ENCODE assay signal across 9 cellular contexts in the genomic region with DNA sequence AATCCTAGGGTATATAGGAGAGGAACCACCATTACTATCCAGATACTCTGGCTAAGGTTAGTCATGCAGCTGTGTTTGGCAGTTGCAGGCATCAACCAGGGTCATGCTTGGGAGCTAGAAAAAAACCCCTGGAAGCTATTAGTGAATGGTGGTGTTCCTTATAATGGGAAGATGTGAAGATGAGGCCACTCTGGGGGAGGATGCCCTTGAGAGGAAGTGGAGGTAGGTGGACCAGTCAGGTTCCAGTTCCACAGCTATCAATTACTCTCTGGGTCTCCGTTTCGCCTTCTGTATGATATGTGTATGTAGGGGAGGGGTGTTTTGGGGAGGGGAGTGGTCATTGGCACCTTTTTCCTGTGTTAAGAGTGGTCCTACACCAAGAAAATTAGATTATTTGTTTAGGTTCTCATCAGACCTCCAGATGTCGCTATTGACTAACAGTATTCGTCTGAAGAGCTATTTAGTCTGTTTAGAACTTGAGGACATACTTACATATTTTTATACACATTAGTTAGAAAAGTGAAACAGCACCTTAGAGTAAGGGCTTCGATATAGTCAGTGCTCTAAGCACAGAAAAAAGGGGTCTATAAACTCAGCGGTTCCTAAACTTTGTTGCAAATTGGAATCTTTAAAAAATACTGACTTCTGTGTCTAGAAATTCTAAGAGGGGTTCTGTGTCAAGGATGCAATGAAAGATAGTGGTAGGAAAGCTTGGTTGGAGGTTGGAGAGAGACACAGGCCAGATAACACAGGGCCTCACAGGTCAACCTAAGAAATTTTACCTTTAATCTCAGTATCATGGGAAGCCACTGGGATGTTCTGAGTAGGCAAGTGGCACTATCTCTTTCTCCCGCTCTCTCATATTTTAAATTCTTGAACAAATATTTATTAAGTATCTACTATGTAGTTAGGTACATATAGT. TPM values are rescaled to one million over a fixed set of nuclear protein-coding genes. Genes with fewer than 3 reads are reported as not detected.
DNase-seq lines count a peak whose midpoint lies in the region; ATAC-seq, FAIRE-seq and TF ChIP-seq lines count a peak whose summit lies in the region.
"Had no signal": no experiment of that assay in that cellular context is flagged by ENCODE, and none has a peak within 500 bp of the region (broad histone marks: within the 10 kb centered on the region; RNA-seq: fewer than 3 reads in every experiment).

No MANE protein-coding gene starts in this region.

- no peak overlapping the region for H3K27ac ChIP-seq in pancreas

- H3K4me3 Mint-ChIP-seq in activated CD4-positive, alpha-beta T cell treated with anti-CD3 and anti-CD28 coated beads for 36 hours: no peak overlapping the region
- H3K4me3 Mint-ChIP-seq in T-helper 17 cell: no peak overlapping the region

- ATAC-seq in activated CD4-positive, alpha-beta T cell treated with anti-CD3 and anti-CD28 coated beads for 36 hours: peak; percentile 70
- ATAC-seq in HG02571 (IDR thresholded peaks at IDR 0.05; ENCODE audit: unreplicated experiment): peak; percentile 66
- peak; percentile 77 for ATAC-seq in T-helper 17 cell
- peak; percentile 68 to 92 (median 89) for ATAC-seq in pancreas
- ATAC-seq in HG03457 (IDR thresholded peaks at IDR 0.05; ENCODE audit: unreplicated experiment): no peak

- TF ChIP-seq CTCF in pancreas (IDR thresholded peaks at IDR 0.05): peak in 3 of 4 donors; percentile 28 to 32 (median 30)

- WGBS in pancreas, 2 donors: 9 to 12% methylated on average over 7 of the region's 7 CpGs

- H3K27me3 Mint-ChIP-seq in activated CD4-positive, alpha-beta T cell treated with anti-CD3 and anti-CD28 coated beads for 36 hours: peaks cover 4% of the 10 kb centered on the region
- H3K27me3 Mint-ChIP-seq in T-helper 17 cell: peaks cover 15% of the 10 kb centered on the region

- no peak for DNase-seq in activated CD4-positive, alpha-beta T cell treated with anti-CD3 and anti-CD28 coated beads for 36 hours
- no peak for DNase-seq in activated CD4-positive, alpha-beta T cell treated with anti-CD3 and anti-CD28 coated beads, Interleukin-2, amount 50 U/mL, for 4 hours
- peak; percentile 4 to 41 for DNase-seq in NCI-H1930 (lab: John Stamatoyannopoulos, UW)
- no peak for DNase-seq in T-helper 17 cell
- DNase-seq in fibroblast of the conjunctiva (ENCODE audit: low read depth): peak; percentile 68
- DNase-seq in pancreas: no peak

- no peak overlapping the region for H3K27ac Mint-ChIP-seq in activated CD4-positive, alpha-beta T cell treated with anti-CD3 and anti-CD28 coated beads for 36 hours
- H3K27ac Mint-ChIP-seq in T-helper 17 cell: no peak overlapping the region

- CTCF ChIA-PET in activated CD4-positive, alpha-beta T cell treated with anti-CD3 and anti-CD28 coated beads for 36 hours (lab: Charles Lee): interaction anchor here (0.6 to 5.4 kb wide), 26 partner anchors 8 to 688 kb away, joined by 3 to 104 read pairs (median 3); a partner anchor contains a TSS

- intact Hi-C loops in activated CD4-positive, alpha-beta T cell treated with anti-CD3 and anti-CD28 coated beads for 36 hours (cut with DNase I, micrococcal nuclease): loop anchor here (1.0 to 2.0 kb wide), 4 partner anchors 153 to 360 kb away; no protein-coding TSS in a partner anchor
- intact Hi-C loops in pancreas (cut with DNase I): loop anchor here in 1 of 3 donors (10.0 kb wide), 1 partner anchor 144 kb away; no protein-coding TSS in a partner anchor

- H3K36me3 ChIP-seq in pancreas: no peaks in the 10 kb centered on the region

- no peaks in the 10 kb centered on the region for H3K36me3 Mint-ChIP-seq in activated CD4-positive, alpha-beta T cell treated with anti-CD3 and anti-CD28 coated beads for 36 hours (ENCODE audit: low read depth)
- H3K36me3 Mint-ChIP-seq in T-helper 17 cell (ENCODE audit: low read depth): peaks cover 6% of the 10 kb centered on the region

- no peaks in the 10 kb centered on the region for H3K4me1 ChIP-seq in pancreas

- H3K4me1 Mint-ChIP-seq in activated CD4-positive, alpha-beta T cell treated with anti-CD3 and anti-CD28 coated beads for 36 hours: no peaks in the 10 kb centered on the region
- peaks cover 7% of the 10 kb centered on the region for H3K4me1 Mint-ChIP-seq in T-helper 17 cell

- no peaks in the 10 kb centered on the region for H3K27me3 ChIP-seq in pancreas

- no peak for FAIRE-seq in pancreas (lab: Jason Lieb, UNC)
- FAIRE-seq: colon had no signal

- no peaks in the 10 kb centered on the region for H3K9me3 Mint-ChIP-seq in activated CD4-positive, alpha-beta T cell treated with anti-CD3 and anti-CD28 coated beads for 36 hours (ENCODE audit: low read depth)

- POLR2A ChIA-PET in activated CD4-positive, alpha-beta T cell treated with anti-CD3 and anti-CD28 coated beads for 36 hours (lab: Charles Lee): interaction anchor here (0.5 kb wide), 1 partner anchor 154 kb away, joined by 3 read pairs; no protein-coding TSS in a partner anchor

- H3K9me3 ChIP-seq in T-helper 17 cell (ENCODE audit: control insufficient read depth, low read length, poor library complexity, severe bottlenecking): no peaks in the 10 kb centered on the region
- H3K9me3 ChIP-seq in pancreas: no peaks in the 10 kb centered on the region

- no peak overlapping the region for H3K4me3 ChIP-seq in pancreas

RNA-seq across cellular contexts. Expression of a gene that starts 9.1 kb away (rescaled TPM):
- 10 to 100 TPM; 18.0 to 20.2 TPM for total RNA-seq in activated CD4-positive, alpha-beta T cell treated with anti-CD3 and anti-CD28 coated beads for 36 hours
- total RNA-seq in T-helper 17 cell (10 to 100 TPM; 12.7 to 12.9 TPM), pancreas (10 to 100 TPM in 2 of 6 donors, 1 to 10 TPM in 4; 6.1 to 18.1 (median 9.1) TPM)
- 1 to 10 TPM; 4.0 to 6.4 TPM for polyA plus RNA-seq in pancreas

RNA-seq across cellular contexts. Expression of a gene that starts 34.0 kb away (rescaled TPM):
- total RNA-seq in activated CD4-positive, alpha-beta T cell treated with anti-CD3 and anti-CD28 coated beads for 36 hours: 10 to 100 TPM; 19.0 to 20.5 TPM
- total RNA-seq in T-helper 17 cell (1 to 10 TPM; 5.6 TPM), pancreas (10 to 100 TPM in 4 of 6 donors, 1 to 10 TPM in 2; 7.3 to 17.5 (median 13.3) TPM)
- polyA plus RNA-seq in pancreas: 1 to 10 TPM; 2.3 to 9.7 TPM

Comparison
In these comparisons a context has a peak if more than half of its experiments do, and no peak if none do; other contexts are left out.
1. DNase-seq: peak in NCI-H1930 (2 of 2) and fibroblast of the conjunctiva (single experiment); none in activated CD4-positive, alpha-beta T cell treated with anti-CD3 and anti-CD28 coated beads for 36 hours (single experiment), activated CD4-positive, alpha-beta T cell treated with anti-CD3 and anti-CD28 coated beads, Interleukin-2, amount 50 U/mL, for 4 hours (0 of 2), T-helper 17 cell (0 of 3) and pancreas (0 of 6).